ENCODE assay signal across 27 cellular contexts in genomic region chr7:77421273-77421672, GRCh38.
"Had no signal": no experiment of that assay in that cellular context is flagged by ENCODE, and none has a peak within 500 bp of the region (broad histone marks: within the 10 kb centered on the region; RNA-seq: fewer than 3 reads in every experiment).

No MANE protein-coding gene starts in this region.

- H3K27ac Mint-ChIP-seq: activated B cell treated with CpG ODN at 0.5 μM for 24 hours; activated naive CD4-positive, alpha-beta T cell treated with anti-CD3 and anti-CD28 coated beads for 36 hours; activated naive CD8-positive, alpha-beta T cell treated with anti-CD3 and anti-CD28 coated beads for 36 hours; activated T-cell treated with anti-CD3 and anti-CD28 coated beads, Interleukin-2, amount 50 U/mL, for 72 hours; nephron progenitor cell; T-cell; type B pancreatic cell had no signal

- ATAC-seq: activated T-cell treated with anti-CD3 and anti-CD28 coated beads, Interleukin-2, amount 50 U/mL, for 72 hours; body of pancreas; left lung; lower lobe of right lung; pancreas; psoas muscle; T-cell had no signal

- H3K9me3 ChIP-seq: adrenal gland, body of pancreas, colonic mucosa, left lung, lower lobe of right lung, pancreas, psoas muscle, thoracic aorta, vagina had no signal

- H3K4me3 Mint-ChIP-seq: activated B cell treated with CpG ODN at 0.5 μM for 24 hours; activated naive CD4-positive, alpha-beta T cell treated with anti-CD3 and anti-CD28 coated beads for 36 hours; activated naive CD8-positive, alpha-beta T cell treated with anti-CD3 and anti-CD28 coated beads for 36 hours; activated T-cell treated with anti-CD3 and anti-CD28 coated beads, Interleukin-2, amount 50 U/mL, for 72 hours; naive B cell; nephron progenitor cell; T-cell; type B pancreatic cell had no signal

- DNase-seq: activated B cell treated with CpG ODN at 0.5 μM for 24 hours; activated CD4-positive, alpha-beta T cell treated with anti-CD3 and anti-CD28 coated beads, Interleukin-2, amount 50 U/mL, for 1 hour; activated effector memory CD4-positive, alpha-beta T cell treated with Interleukin-2 at 50 U/mL for 16 hours; activated naive CD4-positive, alpha-beta T cell treated with anti-CD3 and anti-CD28 coated beads for 36 hours; activated naive CD8-positive, alpha-beta T cell treated with anti-CD3 and anti-CD28 coated beads for 36 hours; activated T-cell treated with anti-CD3 and anti-CD28 coated beads for 4 hours; activated T-cell treated with anti-CD3 and anti-CD28 coated beads, Interleukin-2, amount 50 U/mL, for 72 hours; adrenal gland; aorta; body of pancreas; cerebellar nuclear complex; colonic mucosa; dorsolateral prefrontal cortex; effector memory CD4-positive, alpha-beta T cell; glutamatergic neuron; left lung; lower lobe of right lung; mesendoderm; naive B cell; nephron progenitor cell; pancreas; psoas muscle; stimulated activated naive CD4-positive, alpha-beta T cell treated with Interleukin-2 at 50 U/mL for 16 hours; T-cell had no signal

- H3K27ac ChIP-seq: colonic mucosa, lower lobe of right lung, psoas muscle, thoracic aorta, vagina had no signal

- H3K4me3 ChIP-seq: adrenal gland, body of pancreas, colonic mucosa, dorsolateral prefrontal cortex, left lung, lower lobe of right lung, pancreas, psoas muscle, thoracic aorta, vagina had no signal

- H3K36me3 Mint-ChIP-seq: activated naive CD8-positive, alpha-beta T cell treated with anti-CD3 and anti-CD28 coated beads for 36 hours; naive B cell; T-cell; type B pancreatic cell had no signal

- H3K4me1 ChIP-seq: colonic mucosa had no signal

- H3K27me3 Mint-ChIP-seq: activated B cell treated with CpG ODN at 0.5 μM for 24 hours, naive B cell had no signal

- H3K36me3 ChIP-seq: adrenal gland, colonic mucosa, left lung, lower lobe of right lung, pancreas, thoracic aorta, vagina had no signal

- H3K9me3 Mint-ChIP-seq: activated B cell treated with CpG ODN at 0.5 μM for 24 hours; activated naive CD4-positive, alpha-beta T cell treated with anti-CD3 and anti-CD28 coated beads for 36 hours; activated naive CD8-positive, alpha-beta T cell treated with anti-CD3 and anti-CD28 coated beads for 36 hours; activated T-cell treated with anti-CD3 and anti-CD28 coated beads, Interleukin-2, amount 50 U/mL, for 72 hours; naive B cell; T-cell; type B pancreatic cell had no signal

- H3K27me3 ChIP-seq: adrenal gland, body of pancreas, colonic mucosa, dorsolateral prefrontal cortex, left lung, pancreas, vagina had no signal
